In the genomic region with DNA sequence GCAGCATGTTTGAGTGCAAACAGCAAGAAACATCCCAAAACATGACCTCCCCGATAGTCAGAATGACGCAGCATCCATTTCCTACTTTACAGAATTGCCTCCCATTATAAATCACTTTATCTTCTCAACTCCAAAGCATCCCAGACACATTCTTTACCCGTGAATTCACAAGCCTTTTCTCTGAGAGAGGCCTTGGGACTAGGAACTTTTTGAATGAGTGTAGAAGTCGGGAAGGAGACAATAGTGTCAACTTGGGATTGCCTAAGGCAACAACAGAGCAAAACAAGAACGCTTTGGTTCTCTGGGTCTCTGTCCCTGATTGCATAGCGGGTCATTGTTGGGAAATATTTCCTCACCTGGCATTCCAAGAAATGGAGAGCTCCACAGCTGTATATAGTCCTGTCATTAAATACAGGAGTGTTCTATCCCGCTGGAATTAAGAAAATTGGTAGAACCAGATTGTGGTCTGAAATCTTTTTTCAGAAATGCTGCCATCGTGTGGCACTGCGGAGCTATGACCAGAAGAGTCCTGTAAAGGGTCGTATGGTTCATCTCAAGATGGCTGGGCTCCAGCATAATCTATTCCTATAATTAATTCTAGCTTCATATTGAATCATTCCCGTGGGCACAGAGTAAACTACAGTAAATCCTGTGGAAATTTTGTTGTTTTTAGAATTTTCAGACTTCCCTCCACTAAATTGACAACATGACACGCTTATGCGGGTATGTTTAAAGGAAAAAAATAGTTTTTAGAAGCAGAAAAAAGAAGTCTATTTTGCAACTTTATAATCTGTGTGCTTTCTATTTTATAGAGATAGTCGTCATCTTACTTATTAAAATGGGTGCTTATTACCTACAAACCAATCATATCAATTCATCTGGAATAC, we compare ENCODE assay signal across 8 cellular contexts. TPM values are rescaled to one million over a fixed set of nuclear protein-coding genes. Genes with fewer than 3 reads are reported as not detected.
DNase-seq lines count a peak whose midpoint lies in the region; ATAC-seq and TF ChIP-seq lines count a peak whose summit lies in the region.

No MANE protein-coding gene starts in this region.

- CTCF ChIA-PET in WTC11 (lab: Charles Lee): interaction anchor here (0.6 to 5.1 kb wide), 33 partner anchors 8 to 497 kb away, joined by 3 to 40 read pairs (median 4); no protein-coding TSS in a partner anchor

- 33% methylated on average over 14 of the region's 14 CpGs for WGBS in esophagus muscularis mucosa
- WGBS in tibial nerve, 2 donors: 24 to 29% methylated on average over 14 of the region's 14 CpGs

- intact Hi-C loops in esophagus muscularis mucosa (cut with DNase I): loop anchor here (1.0 to 10.0 kb wide), 3 partner anchors 120 to 289 kb away; no protein-coding TSS in a partner anchor

- DNase-seq in Ammon's horn (ENCODE audit: low spot score) (peak; percentile 83), NCI-H2171 (lab: John Stamatoyannopoulos, UW) (peak; percentile 13), WTC11 (ENCODE audit: low spot score) (peak; percentile 66), esophagus muscularis mucosa (ENCODE audit: extremely low spot score) (no peak), tibial nerve (ENCODE audit: low spot score in 2 of 2) (peak in 1 of 2 donors; percentile 55)

- peak; percentile 74 for ATAC-seq in GM18511 (IDR thresholded peaks at IDR 0.05; ENCODE audit: unreplicated experiment)
- ATAC-seq in HG03045 (IDR thresholded peaks at IDR 0.05; ENCODE audit: unreplicated experiment): peak; percentile 70
- peak; percentile 59 for ATAC-seq in WTC11

- TF ChIP-seq EP300 in esophagus muscularis mucosa (IDR thresholded peaks at IDR 0.05) (no peak), tibial nerve (IDR thresholded peaks at IDR 0.05) (peak in 1 of 2 donors; percentile 15)

- no peaks in the 10 kb centered on the region for H3K36me3 Mint-ChIP-seq in WTC11

- TF ChIP-seq CTCF in WTC11 (IDR thresholded peaks at IDR 0.05) (peak; percentile 78), esophagus muscularis mucosa (IDR thresholded peaks at IDR 0.05) (peak; percentile 74 to 88 (median 85)), tibial nerve (IDR thresholded peaks at IDR 0.05) (peak; percentile 69 to 88 (median 73))

- H3K36me3 ChIP-seq in esophagus muscularis mucosa (no peaks in the 10 kb centered on the region), muscle layer of duodenum (ENCODE audit: control insufficient read depth in 1 of 2, insufficient read depth in 2 of 2, low read length in 2 of 2) (no peaks in the 10 kb centered on the region), tibial nerve (no peaks in the 10 kb centered on the region)

- H3K4me3 ChIP-seq in esophagus muscularis mucosa: peak overlapping the region in 3 of 4 donors; percentile 19 to 33 (median 19)
- peak overlapping the region in 1 of 2 donors; percentile 17 for H3K4me3 ChIP-seq in muscle layer of duodenum (ENCODE audit: low read depth in 1 of 2, low read length in 2 of 2)
- H3K4me3 ChIP-seq in tibial nerve: peak overlapping the region in 3 of 4 donors; percentile 9 to 29 (median 16)

- TF ChIP-seq POLR2A in esophagus muscularis mucosa (IDR thresholded peaks at IDR 0.05; ENCODE audit: low read depth) (no peak), tibial nerve (IDR thresholded peaks at IDR 0.05) (no peak)

- H3K4me1 ChIP-seq in esophagus muscularis mucosa (peaks cover 0 to 7% (median 3%) of the 10 kb centered on the region in 4 donors), muscle layer of duodenum (ENCODE audit: control insufficient read depth in 1 of 2, insufficient read depth in 2 of 2, low read length in 2 of 2) (peaks cover 0 to 8% of the 10 kb centered on the region in 2 donors), tibial nerve (peaks cover 0 to 16% (median 7%) of the 10 kb centered on the region in 4 donors)

- POLR2A ChIA-PET in WTC11 (lab: Charles Lee): interaction anchor here (0.8 kb wide), 1 partner anchor 40 kb away, joined by 4 read pairs; no protein-coding TSS in a partner anchor

- H3K27ac Mint-ChIP-seq in WTC11: peak overlapping the region; percentile 93

- H3K27me3 ChIP-seq in esophagus muscularis mucosa: no peaks in the 10 kb centered on the region
- no peaks in the 10 kb centered on the region for H3K27me3 ChIP-seq in muscle layer of duodenum (ENCODE audit: low read depth, low read length)
- H3K27me3 ChIP-seq in tibial nerve: no peaks in the 10 kb centered on the region

- peaks cover 48% of the 10 kb centered on the region for H3K4me1 Mint-ChIP-seq in WTC11

- peak overlapping the region; percentile 55 for H3K4me3 Mint-ChIP-seq in WTC11

- no peaks in the 10 kb centered on the region for H3K9me3 ChIP-seq in esophagus muscularis mucosa
- H3K9me3 ChIP-seq in muscle layer of duodenum (ENCODE audit: control insufficient read depth in 1 of 2, low read length in 2 of 2): no peaks in the 10 kb centered on the region
- no peaks in the 10 kb centered on the region for H3K9me3 ChIP-seq in tibial nerve

- H3K9me3 Mint-ChIP-seq in WTC11: no peaks in the 10 kb centered on the region

- peak overlapping the region in 1 of 4 donors; percentile 2 for H3K27ac ChIP-seq in esophagus muscularis mucosa (replicated peaks in 1 of 4)
- H3K27ac ChIP-seq in muscle layer of duodenum (ENCODE audit: low read length): peak overlapping the region; percentile 2
- peak overlapping the region in 3 of 4 donors; percentile 4 to 79 (median 49) for H3K27ac ChIP-seq in tibial nerve

- H3K27me3 Mint-ChIP-seq in WTC11 (ENCODE audit: low read depth): no peaks in the 10 kb centered on the region

TF ChIP-seq in WTC11, 78 proteins besides CTCF, POLR2A, EP300 and RAD21 (continues in another document):
- TF ChIP-seq, protein P1, sequence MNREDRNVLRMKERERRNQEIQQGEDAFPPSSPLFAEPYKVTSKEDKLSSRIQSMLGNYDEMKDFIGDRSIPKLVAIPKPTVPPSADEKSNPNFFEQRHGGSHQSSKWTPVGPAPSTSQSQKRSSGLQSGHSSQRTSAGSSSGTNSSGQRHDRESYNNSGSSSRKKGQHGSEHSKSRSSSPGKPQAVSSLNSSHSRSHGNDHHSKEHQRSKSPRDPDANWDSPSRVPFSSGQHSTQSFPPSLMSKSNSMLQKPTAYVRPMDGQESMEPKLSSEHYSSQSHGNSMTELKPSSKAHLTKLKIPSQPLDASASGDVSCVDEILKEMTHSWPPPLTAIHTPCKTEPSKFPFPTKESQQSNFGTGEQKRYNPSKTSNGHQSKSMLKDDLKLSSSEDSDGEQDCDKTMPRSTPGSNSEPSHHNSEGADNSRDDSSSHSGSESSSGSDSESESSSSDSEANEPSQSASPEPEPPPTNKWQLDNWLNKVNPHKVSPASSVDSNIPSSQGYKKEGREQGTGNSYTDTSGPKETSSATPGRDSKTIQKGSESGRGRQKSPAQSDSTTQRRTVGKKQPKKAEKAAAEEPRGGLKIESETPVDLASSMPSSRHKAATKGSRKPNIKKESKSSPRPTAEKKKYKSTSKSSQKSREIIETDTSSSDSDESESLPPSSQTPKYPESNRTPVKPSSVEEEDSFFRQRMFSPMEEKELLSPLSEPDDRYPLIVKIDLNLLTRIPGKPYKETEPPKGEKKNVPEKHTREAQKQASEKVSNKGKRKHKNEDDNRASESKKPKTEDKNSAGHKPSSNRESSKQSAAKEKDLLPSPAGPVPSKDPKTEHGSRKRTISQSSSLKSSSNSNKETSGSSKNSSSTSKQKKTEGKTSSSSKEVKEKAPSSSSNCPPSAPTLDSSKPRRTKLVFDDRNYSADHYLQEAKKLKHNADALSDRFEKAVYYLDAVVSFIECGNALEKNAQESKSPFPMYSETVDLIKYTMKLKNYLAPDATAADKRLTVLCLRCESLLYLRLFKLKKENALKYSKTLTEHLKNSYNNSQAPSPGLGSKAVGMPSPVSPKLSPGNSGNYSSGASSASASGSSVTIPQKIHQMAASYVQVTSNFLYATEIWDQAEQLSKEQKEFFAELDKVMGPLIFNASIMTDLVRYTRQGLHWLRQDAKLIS (CRISPR knock-in tag; IDR thresholded peaks at IDR 0.05; ENCODE audit: borderline replicate concordance): no peak
- TF ChIP-seq ATF1 (CRISPR knock-in tag; IDR thresholded peaks at IDR 0.05) (no peak), SMAD3 (CRISPR knock-in tag; IDR thresholded peaks at IDR 0.05; ENCODE audit: borderline replicate concordance) (no peak), JAZF1 (CRISPR knock-in tag; IDR thresholded peaks at IDR 0.05) (no peak), TEAD1 (CRISPR knock-in tag; IDR thresholded peaks at IDR 0.05) (no peak), TEAD4 (CRISPR knock-in tag; IDR thresholded peaks at IDR 0.05) (no peak), OVOL2 (CRISPR knock-in tag; IDR thresholded peaks at IDR 0.05; ENCODE audit: borderline replicate concordance) (no peak), CBFB (CRISPR knock-in tag; IDR thresholded peaks at IDR 0.05; ENCODE audit: low read depth) (no peak), JUN (CRISPR knock-in tag; IDR thresholded peaks at IDR 0.05) (no peak), ELF4 (CRISPR knock-in tag; IDR thresholded peaks at IDR 0.05; ENCODE audit: low read depth) (no peak)
- TF ChIP-seq, protein P2, sequence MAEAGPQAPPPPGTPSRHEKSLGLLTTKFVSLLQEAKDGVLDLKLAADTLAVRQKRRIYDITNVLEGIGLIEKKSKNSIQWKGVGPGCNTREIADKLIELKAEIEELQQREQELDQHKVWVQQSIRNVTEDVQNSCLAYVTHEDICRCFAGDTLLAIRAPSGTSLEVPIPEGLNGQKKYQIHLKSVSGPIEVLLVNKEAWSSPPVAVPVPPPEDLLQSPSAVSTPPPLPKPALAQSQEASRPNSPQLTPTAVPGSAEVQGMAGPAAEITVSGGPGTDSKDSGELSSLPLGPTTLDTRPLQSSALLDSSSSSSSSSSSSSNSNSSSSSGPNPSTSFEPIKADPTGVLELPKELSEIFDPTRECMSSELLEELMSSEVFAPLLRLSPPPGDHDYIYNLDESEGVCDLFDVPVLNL (CRISPR knock-in tag; IDR thresholded peaks at IDR 0.05; ENCODE audit: borderline replicate concordance, low read depth): no peak
- TF ChIP-seq, protein P3, sequence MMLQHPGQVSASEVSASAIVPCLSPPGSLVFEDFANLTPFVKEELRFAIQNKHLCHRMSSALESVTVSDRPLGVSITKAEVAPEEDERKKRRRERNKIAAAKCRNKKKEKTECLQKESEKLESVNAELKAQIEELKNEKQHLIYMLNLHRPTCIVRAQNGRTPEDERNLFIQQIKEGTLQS (CRISPR knock-in tag; conservative IDR thresholded peaks at IDR 0.05): no peak

RNA-seq across cellular contexts. Expression of a gene that starts 2.0 kb away (rescaled TPM):
- total RNA-seq in WTC11 (2021) (24.5 to 56.6 TPM (median 31.8 TPM) in 3 replicates), esophagus muscularis mucosa (10 to 100 TPM in 3 of 4 donors, 1 to 10 TPM in 1; 2.5 to 45.4 (median 15.0) TPM), tibial nerve (100 to 1,000 TPM in 2 of 4 donors, 10 to 100 TPM in 2; 59.0 to 344 (median 174) TPM)

RNA-seq across cellular contexts. Expression of a gene that starts 33.9 kb away (rescaled TPM):
- total RNA-seq in WTC11 (2021) (21.4 to 27.0 TPM (median 25.5 TPM) in 3 replicates), esophagus muscularis mucosa (100 to 1,000 TPM in 2 of 4 donors, 10 to 100 TPM in 2; 79.1 to 128 (median 92.5) TPM), tibial nerve (100 to 1,000 TPM in 1 of 4 donors, 10 to 100 TPM in 3; 92.7 to 117 (median 94.7) TPM)
